22 cellular contexts compared by ENCODE assay signal in the genomic region with DNA sequence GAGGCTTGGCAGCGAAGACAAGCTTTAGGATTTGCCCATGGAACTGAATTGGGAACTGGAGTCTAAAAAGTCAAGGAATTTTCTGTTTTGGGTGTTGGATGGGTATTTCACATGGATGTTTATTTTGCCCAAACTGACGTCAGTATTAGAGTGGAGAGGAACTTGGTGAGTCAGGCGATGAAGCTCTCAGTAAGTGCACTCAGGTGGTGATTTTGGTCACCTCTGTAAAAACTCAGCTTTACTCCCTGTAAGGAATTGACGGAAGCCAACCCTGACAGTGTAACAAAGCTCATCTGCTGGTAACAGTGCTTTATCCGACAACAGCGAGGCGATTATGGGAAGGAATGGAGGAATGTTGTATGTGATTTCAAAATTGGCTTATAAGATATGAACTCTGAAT.
A peak's percentile ranks its signal among the peaks of the same experiment; 100 is the strongest.
DNase-seq lines count a peak whose midpoint lies in the region; ATAC-seq and TF ChIP-seq lines count a peak whose summit lies in the region.
"Had no signal": no experiment of that assay in that cellular context is flagged by ENCODE, and none has a peak within 500 bp of the region (broad histone marks: within the 10 kb centered on the region; RNA-seq: fewer than 3 reads in every experiment).

No MANE protein-coding gene starts in this region.

- ATAC-seq in IMR-90 (ENCODE audit: low read depth) (peak; percentile 11; the same call in 1 of the 2 replicates), HG03135 (IDR thresholded peaks at IDR 0.05; ENCODE audit: unreplicated experiment) (no peak)
- ATAC-seq: SK-N-SH treated with all-trans-retinoic acid at 6 μM for 48 hours had no signal

- DNase-seq in Daoy (ENCODE audit: low read depth): peak; percentile 9
- peak; percentile 74 for DNase-seq in IMR-90
- DNase-seq in fibroblast of mammary gland (ENCODE audit: low read depth): peak; percentile 21
- peak; percentile 35 for DNase-seq in mesenchymal stem cell
- DNase-seq in Kasumi-1 (lab: John Stamatoyannopoulos, UW): no peak
- DNase-seq in SK-N-SH: no peak
- DNase-seq: CD4-positive, CD25-positive, alpha-beta regulatory T cell; DMS153; GM23248; H9; KG1; NCI-H1092; NCI-H1417 treated with DMSO at 0.1 percent for 48 hours; NCI-H1694 treated with DMSO at 0.1 percent for 48 hours; NCI-H2081; NCI-H2227 treated with DMSO at 0.1 percent for 48 hours; NCI-H526 treated with DMSO at 0.1 percent for 48 hours; Peyer's patch; SIG-M5 had no signal

- WGBS in IMR-90 (ENCODE audit: extremely low coverage in 2 of 2, insufficient read length in 1 of 2), 2 experiments: 83% methylated on average over 1 of the region's 7 CpGs; no CpG with 5 or more reads in 1 of the 2 experiments
- 82% methylated on average over 7 of the region's 7 CpGs for WGBS in mesenchymal stem cell
- WGBS in SK-N-SH (ENCODE audit: low lambda C conversion rate): 87% methylated on average over 7 of the region's 7 CpGs

- TF ChIP-seq CTCF in IMR-90 (conservative IDR thresholded peaks at IDR 0.05; ENCODE audit: low read depth, low read length): no peak
- TF ChIP-seq CTCF in fibroblast of mammary gland (conservative IDR thresholded peaks at IDR 0.05; ENCODE audit: control insufficient read depth, insufficient read depth, low read depth, low read length): no peak
- no peak for TF ChIP-seq CTCF in SK-N-SH (IDR thresholded peaks at IDR 0.05)

- H3K14ac ChIP-seq in IMR-90 (replicated peaks; ENCODE audit: low read depth, low read length) (no peak overlapping the region), mesenchymal stem cell (ENCODE audit: low read length in 2 of 2) (no peak overlapping the region)

- H2BK120ac ChIP-seq in IMR-90 (ENCODE audit: low read depth, low read length): peak overlapping the region; percentile 76
- H2BK120ac ChIP-seq in mesenchymal stem cell (ENCODE audit: low read depth, low read length): no peak overlapping the region

- TF ChIP-seq POLR2A in IMR-90 (IDR thresholded peaks at IDR 0.05; ENCODE audit: low read depth, low read length): no peak

- no peak overlapping the region for H3K56ac ChIP-seq in IMR-90 (ENCODE audit: extremely low read depth, insufficient read depth, low read length)

- no peaks in the 10 kb centered on the region for H3K79me2 ChIP-seq in SK-N-SH (ENCODE audit: insufficient read depth)

- H3F3A ChIP-seq in SK-N-SH (replicated peaks; ENCODE audit: insufficient read depth): no peaks in the 10 kb centered on the region

- peak overlapping the region; percentile 70 for H3K4ac ChIP-seq in IMR-90 (ENCODE audit: low read depth, low read length)
- no peak overlapping the region for H3K4ac ChIP-seq in mesenchymal stem cell (ENCODE audit: low read depth in 1 of 2, low read length in 2 of 2)

- H2BK5ac ChIP-seq in IMR-90 (ENCODE audit: low read depth, low read length, poor library complexity, severe bottlenecking): peak overlapping the region; percentile 1
- no peak overlapping the region for H2BK5ac ChIP-seq in mesenchymal stem cell (ENCODE audit: low read depth, low read length, poor library complexity, severe bottlenecking)

- peaks cover 10% of the 10 kb centered on the region for H3K4me1 ChIP-seq in IMR-90 (ENCODE audit: control insufficient read depth, insufficient read depth, low read length)
- H3K4me1 ChIP-seq in mesenchymal stem cell (ENCODE audit: control insufficient read depth, insufficient read depth, low read depth, low read length): peaks cover 2% of the 10 kb centered on the region
- peaks cover 0 to 4% of the 10 kb centered on the region in 2 experiments; a peak in 2 of 4 replicates for H3K4me1 ChIP-seq in SK-N-SH (ENCODE audit: control insufficient read depth in 1 of 2, insufficient read depth in 2 of 2, low read depth in 1 of 2, low read length in 1 of 2)
- H3K4me1 ChIP-seq: BLaER1, Peyer's patch had no signal

- no TSS peak for BruUV-seq in IMR-90 (replicated peaks; lab: Mats Ljungman, UMichigan)

- H4K5ac ChIP-seq in IMR-90 (ENCODE audit: low read depth, low read length): no peak overlapping the region

- peak overlapping the region; percentile 60; the same call in 1 of the 2 replicates for H3K18ac ChIP-seq in IMR-90 (ENCODE audit: low read depth, low read length)
- H3K18ac ChIP-seq in mesenchymal stem cell (ENCODE audit: low read depth in 1 of 2, low read length in 2 of 2): no peak overlapping the region

- H3K9me3 ChIP-seq in IMR-90 (ENCODE audit: control insufficient read depth, insufficient read depth, low read length) (peaks cover 4% of the 10 kb centered on the region; the same call in 1 of the 2 replicates), mesenchymal stem cell (ENCODE audit: control insufficient read depth, low read length) (no peaks in the 10 kb centered on the region), SK-N-SH (no peaks in the 10 kb centered on the region)
- H3K9me3 ChIP-seq: Peyer's patch had no signal

- H3K79me1 ChIP-seq in IMR-90 (ENCODE audit: low read depth in 1 of 2, low read length in 2 of 2) (no peaks in the 10 kb centered on the region), mesenchymal stem cell (replicated peaks; ENCODE audit: low read length, poor library complexity, severe bottlenecking) (no peaks in the 10 kb centered on the region)

- H2BK20ac ChIP-seq in IMR-90 (ENCODE audit: low read depth, low read length): peak overlapping the region; percentile 80

- H4K8ac ChIP-seq in IMR-90 (ENCODE audit: low read depth in 2 of 2, low read length in 2 of 2): peak overlapping the region in 1 of 2 experiments; percentile 66; a peak in 2 of 4 replicates
- H4K8ac ChIP-seq in mesenchymal stem cell (ENCODE audit: low read length): no peak overlapping the region

- H3K36me3 ChIP-seq in IMR-90 (ENCODE audit: control insufficient read depth, insufficient read depth, low read length) (no peaks in the 10 kb centered on the region), mesenchymal stem cell (ENCODE audit: control insufficient read depth in 1 of 2, insufficient read depth in 2 of 2, low read depth in 1 of 2, low read length in 2 of 2) (peaks cover 0 to 10% of the 10 kb centered on the region in 2 experiments), SK-N-SH (replicated peaks in 1 of 2; ENCODE audit: control insufficient read depth in 1 of 2, insufficient read depth in 2 of 2, low read length in 1 of 2) (no peaks in the 10 kb centered on the region)
- H3K36me3 ChIP-seq: BLaER1, Peyer's patch had no signal

- in situ Hi-C loops in IMR-90 (cut with MboI; ENCODE audit: low sequenced_read_pairs): no loop called here

- H2BK15ac ChIP-seq in IMR-90 (ENCODE audit: low read depth, low read length): peak overlapping the region; percentile 38; the same call in 1 of the 3 replicates
- no peak overlapping the region for H2BK15ac ChIP-seq in mesenchymal stem cell (ENCODE audit: low read depth, poor library complexity, severe bottlenecking)

- H3K27ac ChIP-seq in IMR-90 (ENCODE audit: insufficient read depth, low read length): no peak overlapping the region
- no peak overlapping the region for H3K27ac ChIP-seq in mesenchymal stem cell (ENCODE audit: low read length, poor library complexity, severe bottlenecking)
- no peak overlapping the region for H3K27ac ChIP-seq in SK-N-SH (ENCODE audit: low read depth in 2 of 2, low read length in 1 of 2)
- H3K27ac ChIP-seq: BLaER1, GM23248, Peyer's patch had no signal

- H4K91ac ChIP-seq in IMR-90 (ENCODE audit: insufficient read depth, low read depth, low read length): peak overlapping the region; percentile 40; the same call in 1 of the 2 replicates
- H4K91ac ChIP-seq in mesenchymal stem cell (ENCODE audit: low read length): no peak overlapping the region

- no peak overlapping the region for H3K4me2 ChIP-seq in IMR-90 (ENCODE audit: low read depth, low read length)
- H3K4me2 ChIP-seq in mesenchymal stem cell (ENCODE audit: low read length, poor library complexity, severe bottlenecking): no peak overlapping the region
- H3K4me2 ChIP-seq in SK-N-SH: no peak overlapping the region
- H3K4me2 ChIP-seq: BLaER1 had no signal

- H2AFZ ChIP-seq in IMR-90 (replicated peaks; ENCODE audit: low read length, poor library complexity) (no peak overlapping the region), mesenchymal stem cell (ENCODE audit: low read depth, low read length) (no peak overlapping the region), SK-N-SH (ENCODE audit: low read depth) (no peak overlapping the region)
- H2AFZ ChIP-seq: GM23248 had no signal

- CTCF ChIA-PET in IMR-90 (lab: Yijun Ruan, JAX): no interaction called here
- CTCF ChIA-PET in SK-N-SH (lab: Yijun Ruan, JAX): interaction anchor here (0.9 to 1.4 kb wide), 3 partner anchors 15 to 89 kb away, joined by 3 to 4 read pairs (median 3); no protein-coding TSS in a partner anchor

- H3K9ac ChIP-seq in IMR-90 (ENCODE audit: low read depth, low read length): no peak overlapping the region
- H3K9ac ChIP-seq in mesenchymal stem cell (ENCODE audit: low read length): no peak overlapping the region
- no peak overlapping the region for H3K9ac ChIP-seq in SK-N-SH
- H3K9ac ChIP-seq: BLaER1, GM23248 had no signal

- POLR2A ChIA-PET in IMR-90 (lab: Charles Lee; ENCODE audit: unreplicated experiment) (no interaction called here), SK-N-SH (lab: Yijun Ruan, JAX) (no interaction called here)

- peaks cover 2% of the 10 kb centered on the region; the same call in 1 of the 2 replicates for H3K9me1 ChIP-seq in IMR-90 (ENCODE audit: insufficient read depth, low read length)

- intact Hi-C loops in IMR-90 (cut with micrococcal nuclease): no loop called here

- H2AK5ac ChIP-seq in IMR-90 (ENCODE audit: low read depth, low read length): peak overlapping the region; percentile 74; the same call in 1 of the 2 replicates
- peak overlapping the region; percentile 54 for H2AK5ac ChIP-seq in mesenchymal stem cell (ENCODE audit: low read length, severe bottlenecking)

- H3K27me3 ChIP-seq in IMR-90 (ENCODE audit: control insufficient read depth, insufficient read depth, low read length) (no peaks in the 10 kb centered on the region), mesenchymal stem cell (ENCODE audit: control insufficient read depth in 1 of 2, insufficient read depth in 1 of 2, low read length in 2 of 2) (no peaks in the 10 kb centered on the region), SK-N-SH (ENCODE audit: insufficient read depth) (no peaks in the 10 kb centered on the region)
- H3K27me3 ChIP-seq: BLaER1, Peyer's patch had no signal

- H3K23ac ChIP-seq in IMR-90 (ENCODE audit: low read depth, low read length): 0 out of 2 replicates have a peak overlapping the region, but pooled peaks have one; percentile 31
- H3K23ac ChIP-seq in mesenchymal stem cell (ENCODE audit: low read length in 2 of 2): no peak overlapping the region

- H3K4me3 ChIP-seq in IMR-90 (ENCODE audit: insufficient read depth, low read depth, low read length) (no peak overlapping the region), fibroblast of mammary gland (ENCODE audit: control insufficient read depth, low read depth, low read length) (no peak overlapping the region), mesenchymal stem cell (ENCODE audit: insufficient read depth in 1 of 2, low read depth in 1 of 2, low read length in 2 of 2) (no peak overlapping the region), SK-N-SH (ENCODE audit: low read depth in 2 of 2, low read length in 1 of 2) (no peak overlapping the region)
- H3K4me3 ChIP-seq: BLaER1, GM23248, Peyer's patch had no signal

- H4K20me1 ChIP-seq in IMR-90 (ENCODE audit: insufficient read depth, low read length) (no peaks in the 10 kb centered on the region), SK-N-SH (ENCODE audit: insufficient read depth) (no peaks in the 10 kb centered on the region)
- H4K20me1 ChIP-seq: BLaER1 had no signal

- no peak for TF ChIP-seq EP300 in SK-N-SH (IDR thresholded peaks at IDR 0.05; ENCODE audit: borderline replicate concordance in 1 of 2, low read depth in 1 of 2, low read length in 1 of 2)

- H3K9me2 ChIP-seq in SK-N-SH: no peaks in the 10 kb centered on the region

- no peak overlapping the region for H2AK9ac ChIP-seq in IMR-90 (replicated peaks; ENCODE audit: low read depth, low read length, poor library complexity)

- dilution Hi-C loops in IMR-90 (cut with HindIII; ENCODE audit: low sequenced_read_pairs, unreplicated experiment): no loop called here

- peak overlapping the region in 1 of 2 experiments; percentile 31 for H2BK12ac ChIP-seq in mesenchymal stem cell (ENCODE audit: low read length in 2 of 2)

- TF ChIP-seq RAD21 in IMR-90 (IDR thresholded peaks at IDR 0.05; ENCODE audit: low read length) (no peak), SK-N-SH (IDR thresholded peaks at IDR 0.05; ENCODE audit: low read length) (no peak)

Comparison
In these comparisons a context has a peak if more than half of its experiments do, and no peak if none do; other contexts are left out.
1. DNase-seq: peak in Daoy (single experiment), IMR-90 (single experiment), fibroblast of mammary gland (single experiment) and mesenchymal stem cell (single experiment); none in Kasumi-1 (0 of 2) and SK-N-SH (single experiment).